9 cellular contexts compared by ENCODE assay signal in the genomic region with DNA sequence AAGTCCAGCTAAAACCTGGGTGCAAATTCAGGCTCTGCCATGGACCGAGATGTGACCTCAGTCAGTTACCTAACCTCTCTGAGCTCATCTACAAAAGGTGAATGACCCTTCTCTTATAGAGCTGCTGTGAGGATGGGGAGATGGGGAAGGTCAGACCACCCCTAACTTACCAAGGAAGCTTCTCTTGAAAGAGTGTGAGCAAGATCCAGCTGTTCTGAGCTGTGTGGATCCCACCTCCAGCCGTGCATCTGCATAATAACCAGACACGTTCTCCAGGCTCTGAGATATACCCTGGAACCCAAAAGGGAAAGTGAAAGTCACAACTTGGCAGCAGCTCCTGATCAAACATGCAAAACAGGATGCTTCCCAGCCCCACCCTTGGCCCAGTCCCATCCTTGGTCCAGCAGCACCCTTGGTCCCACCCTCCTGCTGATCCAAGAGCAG. TPM values are rescaled to one million over a fixed set of nuclear protein-coding genes. Genes with fewer than 3 reads are reported as not detected.
A peak's percentile ranks its signal among the peaks of the same experiment; 100 is the strongest.
DNase-seq lines count a peak whose midpoint lies in the region; ATAC-seq lines count a peak whose summit lies in the region.
"Had no signal": no experiment of that assay in that cellular context is flagged by ENCODE, and none has a peak within 500 bp of the region (broad histone marks: within the 10 kb centered on the region; RNA-seq: fewer than 3 reads in every experiment).

A gene with protein sequence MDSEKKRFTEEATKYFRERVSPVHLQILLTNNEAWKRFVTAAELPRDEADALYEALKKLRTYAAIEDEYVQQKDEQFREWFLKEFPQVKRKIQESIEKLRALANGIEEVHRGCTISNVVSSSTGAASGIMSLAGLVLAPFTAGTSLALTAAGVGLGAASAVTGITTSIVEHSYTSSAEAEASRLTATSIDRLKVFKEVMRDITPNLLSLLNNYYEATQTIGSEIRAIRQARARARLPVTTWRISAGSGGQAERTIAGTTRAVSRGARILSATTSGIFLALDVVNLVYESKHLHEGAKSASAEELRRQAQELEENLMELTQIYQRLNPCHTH (minus strand): TSS at position 257 of the 444 bp plus-strand sequence. CDS start 11,700 bp downstream, outside the sequence.

- ATAC-seq in activated naive CD4-positive, alpha-beta T cell treated with anti-CD3 and anti-CD28 coated beads, Interleukin-2, amount 50 U/mL, for 72 hours: peak; percentile 59 to 77
- peak; percentile 46 to 73 for ATAC-seq in left cardiac atrium
- no peak for ATAC-seq in GM18867 (IDR thresholded peaks at IDR 0.05; ENCODE audit: unreplicated experiment)

- intact Hi-C loops in left cardiac atrium (cut with DNase I): no loop called here

- H3K27ac Mint-ChIP-seq in activated naive CD4-positive, alpha-beta T cell treated with anti-CD3 and anti-CD28 coated beads, Interleukin-2, amount 50 U/mL, for 72 hours: peak within 1 kb of the TSS; percentile 96 to 98

- no peaks in the 10 kb centered on the region for H3K9me3 Mint-ChIP-seq in activated naive CD4-positive, alpha-beta T cell treated with anti-CD3 and anti-CD28 coated beads, Interleukin-2, amount 50 U/mL, for 72 hours

- DNase-seq in AG08395 (ENCODE audit: low spot score): peak; percentile 50
- DNase-seq in HT-29 (ENCODE audit: low spot score): peak; percentile 18
- peak in 1 of 2 donors; percentile 35 for DNase-seq in activated naive CD4-positive, alpha-beta T cell treated with anti-CD3 and anti-CD28 coated beads, Interleukin-2, amount 50 U/mL, for 72 hours (ENCODE audit: low spot score in 2 of 2)
- DNase-seq in left cardiac atrium: peak; percentile 88
- DNase-seq in stimulated activated CD4-positive, alpha-beta T cell treated with anti-CD3 and anti-CD28 coated beads, Interleukin-2, amount 100 ng/mL, for 4 hours (ENCODE audit: low read depth): peak; percentile 33
- no peak for DNase-seq in NCI-H187 (lab: John Stamatoyannopoulos, UW)
- no peak for DNase-seq in NOMO-1 treated with DMSO at 0.1 percent for 48 hours (lab: John Stamatoyannopoulos, UW; ENCODE audit: unreplicated experiment)

- peaks cover 28 to 31% of the 10 kb centered on the region in 2 donors for H3K36me3 Mint-ChIP-seq in activated naive CD4-positive, alpha-beta T cell treated with anti-CD3 and anti-CD28 coated beads, Interleukin-2, amount 50 U/mL, for 72 hours

RNA-seq across cellular contexts. Expression of the gene that starts here (rescaled TPM):
- total RNA-seq in HT-29 (2014; rRNA removed; shearing (Covaris generic)): 0.70 and 1.7 TPM in 2 replicates
- total RNA-seq in activated naive CD4-positive, alpha-beta T cell treated with anti-CD3 and anti-CD28 coated beads, Interleukin-2, amount 50 U/mL, for 72 hours: 10 to 100 TPM; 46.4 to 70.0 TPM
- total RNA-seq in left cardiac atrium: 10 to 100 TPM; 32.2 to 33.3 TPM
- total RNA-seq: cardiac muscle cell had no signal

Comparison
In these comparisons a context has a peak if more than half of its experiments do, and no peak if none do; other contexts are left out.
1. RNA of the gene that starts here (total RNA-seq): 46.4 to 70.0 TPM in activated naive CD4-positive, alpha-beta T cell treated with anti-CD3 and anti-CD28 coated beads, Interleukin-2, amount 50 U/mL, for 72 hours and 32.2 to 33.3 TPM in left cardiac atrium; 0.70 to 1.7 TPM in HT-29; every median in the first group is over 10 times any median in the second.
2. DNase-seq: peak in AG08395 (single experiment), HT-29 (single experiment), left cardiac atrium (single experiment) and stimulated activated CD4-positive, alpha-beta T cell treated with anti-CD3 and anti-CD28 coated beads, Interleukin-2, amount 100 ng/mL, for 4 hours (single experiment); none in NCI-H187 (0 of 2) and NOMO-1 treated with DMSO at 0.1 percent for 48 hours (single experiment).